ENCODE assay signal across 10 cellular contexts in the genomic region with DNA sequence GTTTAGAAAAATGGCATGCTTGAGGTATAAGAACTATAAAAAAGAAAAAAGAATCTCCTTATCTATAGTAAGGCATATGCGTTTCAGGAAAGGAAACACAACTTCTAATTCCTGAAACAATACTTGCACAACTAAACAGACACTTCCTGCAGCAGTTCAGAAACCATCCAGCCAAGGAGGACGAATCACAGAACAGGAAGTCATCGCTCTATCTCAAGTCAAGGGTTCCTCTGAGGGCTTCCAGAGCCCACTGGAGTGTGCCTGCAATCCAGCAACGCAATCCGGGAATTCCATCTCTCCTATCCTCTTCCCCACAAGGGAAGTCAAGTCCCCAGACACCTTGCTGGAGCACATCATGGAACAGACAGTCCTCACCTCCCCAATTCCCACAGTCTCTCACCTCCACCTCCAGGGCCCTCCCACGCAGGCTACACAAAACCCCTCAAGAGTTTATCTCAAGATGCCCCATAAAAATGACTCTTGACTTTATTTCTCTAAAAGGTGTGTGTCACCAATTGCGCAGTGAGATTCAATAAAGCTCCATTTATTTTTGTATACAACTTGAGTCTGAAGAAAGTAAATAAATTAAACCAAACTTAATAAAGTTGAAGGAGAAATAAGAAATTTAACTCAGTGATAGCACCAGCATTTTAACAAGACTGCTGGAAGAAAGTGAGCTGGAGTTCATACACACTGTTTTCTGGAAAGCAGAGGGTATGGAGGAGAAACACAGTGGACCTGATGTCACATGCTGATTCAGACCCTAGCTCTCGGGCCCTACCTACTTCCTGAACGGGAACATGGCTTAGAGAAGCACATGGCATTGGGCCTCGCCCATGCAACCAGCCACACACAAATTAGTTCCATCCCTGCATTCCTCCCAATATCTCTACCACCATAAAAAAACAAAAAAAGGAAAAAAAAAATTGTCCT. TPM values are rescaled to one million over a fixed set of nuclear protein-coding genes. Genes with fewer than 3 reads are reported as not detected.
DNase-seq lines count a peak whose midpoint lies in the region; ATAC-seq, FAIRE-seq and TF ChIP-seq lines count a peak whose summit lies in the region.
"Had no signal": no experiment of that assay in that cellular context is flagged by ENCODE, and none has a peak within 500 bp of the region (broad histone marks: within the 10 kb centered on the region; RNA-seq: fewer than 3 reads in every experiment).

No MANE protein-coding gene starts in this region.

- H3K4me3 Mint-ChIP-seq in activated T-helper 1 cell treated with anti-CD3 and anti-CD28 coated beads, Interleukin-12 subunit alpha, Interleukin-12 subunit beta, Interleukin-2, Interleukin-4 antibody, amounts not matched to agents 30 ng/mL and 10 ng/mL and 1 ng/mL, durations not matched to agents 14 hours and 24 hours and 36 hours = no peak overlapping the region
- H3K4me3 Mint-ChIP-seq in mesothelial cell of epicardium = no peak overlapping the region
- no peak overlapping the region for H3K4me3 Mint-ChIP-seq in immature natural killer cell
- H3K4me3 Mint-ChIP-seq: activated naive CD8-positive, alpha-beta T cell had no signal

- H3K4me1 Mint-ChIP-seq in activated T-helper 1 cell treated with anti-CD3 and anti-CD28 coated beads, Interleukin-12 subunit alpha, Interleukin-12 subunit beta, Interleukin-2, Interleukin-4 antibody, amounts not matched to agents 30 ng/mL and 10 ng/mL and 1 ng/mL, durations not matched to agents 14 hours and 24 hours and 36 hours (ENCODE audit: low read depth) = peaks cover 54% of the 10 kb centered on the region
- H3K4me1 Mint-ChIP-seq in mesothelial cell of epicardium = peaks cover 33% of the 10 kb centered on the region
- H3K4me1 Mint-ChIP-seq in immature natural killer cell = peaks cover 0 to 4% of the 10 kb centered on the region in 2 donors

- H3K27me3 Mint-ChIP-seq in activated T-helper 1 cell treated with anti-CD3 and anti-CD28 coated beads, Interleukin-12 subunit alpha, Interleukin-12 subunit beta, Interleukin-2, Interleukin-4 antibody, amounts not matched to agents 30 ng/mL and 10 ng/mL and 1 ng/mL, durations not matched to agents 14 hours and 24 hours and 36 hours (ENCODE audit: insufficient read depth) = no peaks in the 10 kb centered on the region
- no peaks in the 10 kb centered on the region for H3K27me3 Mint-ChIP-seq in mesothelial cell of epicardium (ENCODE audit: low read depth)
- peaks cover 0 to 3% (median 1%) of the 10 kb centered on the region in 3 donors for H3K27me3 Mint-ChIP-seq in immature natural killer cell (ENCODE audit: low read depth in 3 of 3)
- H3K27me3 Mint-ChIP-seq: activated naive CD8-positive, alpha-beta T cell had no signal

- TF ChIP-seq CTCF in mesothelial cell of epicardium (IDR thresholded peaks at IDR 0.05; ENCODE audit: unreplicated experiment) (no peak), GM10248 (IDR thresholded peaks at IDR 0.05; ENCODE audit: control extremely low read depth, extremely low read depth, low read depth, missing control alignments) (no peak)

- peaks cover 12% of the 10 kb centered on the region for H3K36me3 Mint-ChIP-seq in activated T-helper 1 cell treated with anti-CD3 and anti-CD28 coated beads, Interleukin-12 subunit alpha, Interleukin-12 subunit beta, Interleukin-2, Interleukin-4 antibody, amounts not matched to agents 30 ng/mL and 10 ng/mL and 1 ng/mL, durations not matched to agents 14 hours and 24 hours and 36 hours (ENCODE audit: low read depth)
- H3K36me3 Mint-ChIP-seq in mesothelial cell of epicardium (peaks cover 4% of the 10 kb centered on the region), immature natural killer cell (no peaks in the 10 kb centered on the region)
- H3K36me3 Mint-ChIP-seq: activated naive CD8-positive, alpha-beta T cell had no signal

- CTCF ChIA-PET in GM10248 (lab: Yijun Ruan, JAX) = interaction anchor here (1.6 kb wide), 1 partner anchor 11 kb away, joined by 3 read pairs; no protein-coding TSS in a partner anchor

- intact Hi-C loops in activated T-helper 1 cell treated with anti-CD3 and anti-CD28 coated beads, Interleukin-12 subunit alpha, Interleukin-12 subunit beta, Interleukin-2, Interleukin-4 antibody, amounts not matched to agents 30 ng/mL and 10 ng/mL and 1 ng/mL, durations not matched to agents 14 hours and 24 hours and 36 hours (cut with micrococcal nuclease) = loop anchor here (5.0 kb wide), 1 partner anchor 618 kb away; no protein-coding TSS in a partner anchor

- peak; percentile 25 for ATAC-seq in HG02759 (IDR thresholded peaks at IDR 0.05; ENCODE audit: unreplicated experiment)
- ATAC-seq: stimulated activated naive CD8-positive, alpha-beta T cell treated with anti-CD3 and anti-CD28 coated beads, Interleukin-15, Interleukin-2, amounts not matched to agents 100 U/mL and 50 U/mL, for 24 hours had no signal

- POLR2A ChIA-PET in GM10248 (lab: Yijun Ruan, JAX) = interaction anchor here (0.8 kb wide), 1 partner anchor 145 kb away, joined by 3 read pairs; no protein-coding TSS in a partner anchor

- H3K27ac Mint-ChIP-seq in activated T-helper 1 cell treated with anti-CD3 and anti-CD28 coated beads, Interleukin-12 subunit alpha, Interleukin-12 subunit beta, Interleukin-2, Interleukin-4 antibody, amounts not matched to agents 30 ng/mL and 10 ng/mL and 1 ng/mL, durations not matched to agents 14 hours and 24 hours and 36 hours = peak overlapping the region; percentile 27
- H3K27ac Mint-ChIP-seq in mesothelial cell of epicardium = peak overlapping the region; percentile 82
- H3K27ac Mint-ChIP-seq in immature natural killer cell = no peak overlapping the region
- H3K27ac Mint-ChIP-seq: activated naive CD8-positive, alpha-beta T cell had no signal

- H3K9me3 Mint-ChIP-seq in activated T-helper 1 cell treated with anti-CD3 and anti-CD28 coated beads, Interleukin-12 subunit alpha, Interleukin-12 subunit beta, Interleukin-2, Interleukin-4 antibody, amounts not matched to agents 30 ng/mL and 10 ng/mL and 1 ng/mL, durations not matched to agents 14 hours and 24 hours and 36 hours = peaks cover 16% of the 10 kb centered on the region
- H3K9me3 Mint-ChIP-seq in mesothelial cell of epicardium (no peaks in the 10 kb centered on the region), immature natural killer cell (no peaks in the 10 kb centered on the region)

- FAIRE-seq in GM18507 (lab: Jason Lieb, UNC) (peak; percentile 68), HTR-8/SVneo (lab: Jason Lieb, UNC) (no peak)

- no peak for DNase-seq in GM18507 (ENCODE audit: extremely low spot score, insufficient read length, low read depth)
- DNase-seq in activated T-helper 1 cell treated with anti-CD3 and anti-CD28 coated beads, Interleukin-12 subunit alpha, Interleukin-12 subunit beta, Interleukin-2, Interleukin-4 antibody, amounts not matched to agents 30 ng/mL and 10 ng/mL and 1 ng/mL, durations not matched to agents 14 hours and 24 hours and 36 hours (ENCODE audit: low spot score) = no peak
- DNase-seq in mesothelial cell of epicardium (ENCODE audit: low spot score in 2 of 2, unreplicated experiment in 2 of 2) = no peak
- no peak for DNase-seq in activated CD8-positive, alpha-beta memory T cell treated with anti-CD3 and anti-CD28 coated beads, Interleukin-2, amount 50 U/mL, for 48 hours
- no peak for DNase-seq in GM10248 (ENCODE audit: extremely low spot score)
- no peak for DNase-seq in HTR-8/SVneo (ENCODE audit: insufficient read length, low spot score)
- DNase-seq in immature natural killer cell = no peak
- DNase-seq: stimulated activated naive CD8-positive, alpha-beta T cell treated with anti-CD3 and anti-CD28 coated beads, Interleukin-15, Interleukin-2, amounts not matched to agents 100 U/mL and 50 U/mL, for 24 hours had no signal

RNA-seq across cellular contexts. Expression of gene SIPA1L2, which starts 39.9 kb away (rescaled TPM):
- 2.3 and 2.6 TPM in 2 replicates for total RNA-seq in activated T-helper 1 cell treated with anti-CD3 and anti-CD28 coated beads, Interleukin-12 subunit alpha, Interleukin-12 subunit beta, Interleukin-2, Interleukin-4 antibody, amounts not matched to agents 30 ng/mL and 10 ng/mL and 1 ng/mL, durations not matched to agents 14 hours and 24 hours and 36 hours
- 78.7 to 82.0 TPM (median 81.4 TPM) in 3 replicates for total RNA-seq in mesothelial cell of epicardium
- under 1 TPM in 1 of 3 donors, not detected in 2; 0.54 TPM for polyA plus RNA-seq in immature natural killer cell

Comparison
In these comparisons a context has a peak if more than half of its experiments do, and no peak if none do; other contexts are left out.
1. H3K27ac Mint-ChIP-seq: peak in activated T-helper 1 cell treated with anti-CD3 and anti-CD28 coated beads, Interleukin-12 subunit alpha, Interleukin-12 subunit beta, Interleukin-2, Interleukin-4 antibody, amounts not matched to agents 30 ng/mL and 10 ng/mL and 1 ng/mL, durations not matched to agents 14 hours and 24 hours and 36 hours (single experiment) and mesothelial cell of epicardium (single experiment); none in immature natural killer cell (0 of 6).
2. RNA of gene SIPA1L2, which starts 39.9 kb away (total RNA-seq): 78.7 to 82.0 TPM in mesothelial cell of epicardium; 2.3 to 2.6 TPM in activated T-helper 1 cell treated with anti-CD3 and anti-CD28 coated beads, Interleukin-12 subunit alpha, Interleukin-12 subunit beta, Interleukin-2, Interleukin-4 antibody, amounts not matched to agents 30 ng/mL and 10 ng/mL and 1 ng/mL, durations not matched to agents 14 hours and 24 hours and 36 hours; every median in the first group is over 10 times any median in the second.